23 cellular contexts compared by ENCODE assay signal in genomic region chr13:107811233-107811632, GRCh38.
A peak's percentile ranks its signal among the peaks of the same experiment; 100 is the strongest.
DNase-seq lines count a peak whose midpoint lies in the region; ATAC-seq and TF ChIP-seq lines count a peak whose summit lies in the region.
"Had no signal": no experiment of that assay in that cellular context is flagged by ENCODE, and none has a peak within 500 bp of the region (broad histone marks: within the 10 kb centered on the region; RNA-seq: fewer than 3 reads in every experiment).

No MANE protein-coding gene starts in this region.

- no peak overlapping the region for H2BK120ac ChIP-seq in H9 (ENCODE audit: low read depth, low read length, poor library complexity, severe bottlenecking)

- peaks cover 2% of the 10 kb centered on the region; the same call in 1 of the 2 replicates for H3K79me2 ChIP-seq in H9 (ENCODE audit: insufficient read depth, low read length)

- no peaks in the 10 kb centered on the region for H3K27me3 Mint-ChIP-seq in H9 (ENCODE audit: low read depth)
- H3K27me3 Mint-ChIP-seq: CD4-positive, alpha-beta memory T cell; CD4-positive, CD25-positive, alpha-beta regulatory T cell; CD8-positive, alpha-beta memory T cell had no signal

- no peak overlapping the region for H3K27ac ChIP-seq in H9 (ENCODE audit: insufficient read length, low read depth, low read length)
- H3K27ac ChIP-seq: 22Rv1, A549, BLaER1 had no signal

- no peaks in the 10 kb centered on the region for H3K9me3 Mint-ChIP-seq in H9
- H3K9me3 Mint-ChIP-seq: CD4-positive, alpha-beta memory T cell had no signal

- H3K36me3 Mint-ChIP-seq in H9 (ENCODE audit: insufficient read depth in 1 of 3, low read depth in 3 of 3), result no peaks in the 10 kb centered on the region
- H3K36me3 Mint-ChIP-seq: CD14-positive monocyte; CD4-positive, alpha-beta memory T cell; CD4-positive, CD25-positive, alpha-beta regulatory T cell; CD8-positive, alpha-beta memory T cell had no signal

- TF ChIP-seq CTCF in H9 (conservative IDR thresholded peaks at IDR 0.05), result no peak

- H3K4me2 ChIP-seq in H9 (ENCODE audit: insufficient read depth, insufficient read length, low read length), result no peak overlapping the region
- H3K4me2 ChIP-seq: A549, BLaER1 had no signal

- H4K20me1 ChIP-seq in H9 (ENCODE audit: control insufficient read depth, insufficient read depth, insufficient read length), result no peaks in the 10 kb centered on the region
- H4K20me1 ChIP-seq: BLaER1 had no signal

- no peak overlapping the region for H3K18ac ChIP-seq in H9 (ENCODE audit: insufficient read length, low read depth, low read length)

- peak; percentile 24 for DNase-seq in DMS153 treated with DMSO at 0.1 percent for 48 hours (lab: John Stamatoyannopoulos, UW; ENCODE audit: unreplicated experiment)
- DNase-seq in DMS153 (lab: John Stamatoyannopoulos, UW), result no peak
- DNase-seq in SK-N-DZ (ENCODE audit: low spot score), result peak; percentile 21
- DNase-seq in islet precursor cell, result no peak
- no peak for DNase-seq in H9
- DNase-seq: ACHN; BE2C; C1 segment of cervical spinal cord; CD4-positive, alpha-beta memory T cell; CD4-positive, CD25-positive, alpha-beta regulatory T cell; CD8-positive, alpha-beta memory T cell; COR-L47; DMS 273 treated with DMSO at 0.1 percent for 48 hours; DMS53; DND-41; EL; GDM1 had no signal

- peaks cover 2 to 8% of the 10 kb centered on the region in 2 experiments for H3K4me1 Mint-ChIP-seq in H9
- H3K4me1 Mint-ChIP-seq: CD14-positive monocyte; CD4-positive, alpha-beta memory T cell; CD4-positive, CD25-positive, alpha-beta regulatory T cell; CD8-positive, alpha-beta memory T cell had no signal

- H3K4me1 ChIP-seq in H9 (ENCODE audit: insufficient read depth, low read length), result no peaks in the 10 kb centered on the region
- H3K4me1 ChIP-seq: A549 had no signal

- H3T11ph ChIP-seq in H9 (ENCODE audit: low read length), result no peak overlapping the region

- no peak overlapping the region for H3K27ac Mint-ChIP-seq in H9
- H3K27ac Mint-ChIP-seq: CD14-positive monocyte; CD4-positive, alpha-beta memory T cell; CD4-positive, CD25-positive, alpha-beta regulatory T cell; CD8-positive, alpha-beta memory T cell had no signal

- no peak overlapping the region for H4K91ac ChIP-seq in H9 (ENCODE audit: insufficient read length, low read depth, low read length)

- H2BK20ac ChIP-seq in H9 (ENCODE audit: low read depth, low read length, poor library complexity, severe bottlenecking), result no peak overlapping the region

- H3K9ac ChIP-seq in H9 (ENCODE audit: extremely low read depth, insufficient read length, low read length), result no peak overlapping the region
- H3K9ac ChIP-seq: BLaER1 had no signal

- no peak overlapping the region for H4K8ac ChIP-seq in H9 (replicated peaks; ENCODE audit: insufficient read length, low read depth, low read length)

- H3K14ac ChIP-seq in H9 (ENCODE audit: insufficient read depth, low read length), result no peak overlapping the region

- H2AK5ac ChIP-seq in H9 (ENCODE audit: insufficient read length, low read length), result no peak overlapping the region

- no peak overlapping the region for H3K23ac ChIP-seq in H9 (ENCODE audit: insufficient read length, low read depth, low read length)

- no peak overlapping the region for H2BK12ac ChIP-seq in H9 (ENCODE audit: insufficient read length, low read depth, low read length)

- no peaks in the 10 kb centered on the region for H3K79me1 ChIP-seq in H9 (ENCODE audit: insufficient read depth, low read depth, low read length, poor library complexity, severe bottlenecking)

- no peaks in the 10 kb centered on the region for H3K9me3 ChIP-seq in H9 (ENCODE audit: control insufficient read depth, low read depth, low read length)
- H3K9me3 ChIP-seq: A549, BE2C, BLaER1 had no signal

- no peaks in the 10 kb centered on the region for H3K27me3 ChIP-seq in H9 (ENCODE audit: insufficient read depth, low read length)
- H3K27me3 ChIP-seq: BE2C, BLaER1 had no signal

- no peak overlapping the region for H3K4ac ChIP-seq in H9 (ENCODE audit: low read depth, low read length)

- no peak overlapping the region for H4K5ac ChIP-seq in H9 (ENCODE audit: insufficient read length, low read depth, low read length)

- ATAC-seq in SK-N-SH treated with all-trans-retinoic acid at 6 μM for 48 hours, result no peak
- ATAC-seq: A549, GM12878 had no signal

- no peaks in the 10 kb centered on the region for H3K23me2 ChIP-seq in H9 (ENCODE audit: insufficient read length, low read depth, low read length, poor library complexity, severe bottlenecking)

- H2AFZ ChIP-seq in H9 (ENCODE audit: low read length), result no peak overlapping the region

- no peak overlapping the region for H3K4me3 Mint-ChIP-seq in H9
- H3K4me3 Mint-ChIP-seq: CD14-positive monocyte; CD4-positive, alpha-beta memory T cell; CD4-positive, CD25-positive, alpha-beta regulatory T cell; CD8-positive, alpha-beta memory T cell had no signal

- H2BK15ac ChIP-seq in H9 (ENCODE audit: low read depth, low read length), result no peak overlapping the region

- H2BK5ac ChIP-seq in H9 (ENCODE audit: insufficient read length, low read length), result no peak overlapping the region

- no peak overlapping the region for H3K56ac ChIP-seq in H9 (ENCODE audit: insufficient read length, low read depth, low read length)

TF ChIP-seq in SK-N-SH treated with all-trans-retinoic acid at 6 μM for 48 hours, 23 proteins besides CTCF, POLR2A, EP300 and RAD21:
- TF ChIP-seq ISL1 (CRISPR knock-in tag; IDR thresholded peaks at IDR 0.05), result peak; percentile 60; the same call in 1 of the 2 replicates
- peak; percentile 65; the same call in 1 of the 2 replicates for TF ChIP-seq TSHZ2 (CRISPR knock-in tag; IDR thresholded peaks at IDR 0.05)
- no peak for TF ChIP-seq PATZ1 (CRISPR knock-in tag; IDR thresholded peaks at IDR 0.05; ENCODE audit: borderline replicate concordance)
- TF ChIP-seq GLIS3 (CRISPR knock-in tag; IDR thresholded peaks at IDR 0.05), result no peak
- TF ChIP-seq RARB (CRISPR knock-in tag; IDR thresholded peaks at IDR 0.05), result no peak
- TF ChIP-seq TCF4 (CRISPR knock-in tag; IDR thresholded peaks at IDR 0.05; ENCODE audit: borderline replicate concordance), result peak; percentile 49; the same call in 1 of the 2 replicates
- TF ChIP-seq ZNF70 (CRISPR knock-in tag; IDR thresholded peaks at IDR 0.05), result no peak

Comparison
In these comparisons a context has a peak if more than half of its experiments do, and no peak if none do; other contexts are left out.
1. DNase-seq: peak in DMS153 treated with DMSO at 0.1 percent for 48 hours (single experiment) and SK-N-DZ (single experiment); none in DMS153 (single experiment), islet precursor cell (single experiment) and H9 (single experiment).